1 cellular context compared by ENCODE assay signal in the genomic region with DNA sequence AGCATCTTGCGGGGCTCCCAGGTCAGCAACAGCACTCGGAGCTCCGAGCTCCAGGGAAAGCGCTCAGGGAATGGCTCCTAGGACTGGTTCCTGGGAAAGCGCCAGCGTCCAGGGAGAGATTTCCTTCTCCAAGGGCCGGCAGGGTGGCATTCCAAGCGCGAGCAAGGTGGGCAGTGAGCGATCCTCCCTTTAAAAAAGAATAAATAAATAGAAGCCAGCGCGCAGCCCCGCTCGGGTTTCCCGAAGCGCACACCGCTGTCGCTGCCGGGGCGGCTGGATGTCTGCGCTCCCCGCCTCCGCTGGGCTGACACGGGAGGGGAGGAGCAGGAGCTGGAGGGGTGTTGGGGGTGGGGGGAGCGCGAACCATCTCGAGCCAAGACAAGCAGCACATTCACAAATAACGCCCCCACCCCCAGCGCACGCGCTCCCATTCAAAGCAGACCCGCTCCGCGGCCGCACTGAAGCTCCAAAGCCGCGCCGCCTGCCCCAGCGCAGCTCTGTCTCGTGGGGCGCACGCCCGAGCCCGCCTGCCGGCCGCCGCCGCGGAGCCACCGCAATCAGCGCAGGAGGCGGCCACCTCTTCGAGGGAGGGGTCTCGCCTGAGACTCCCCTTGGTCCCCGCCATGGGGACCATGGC.
TF ChIP-seq lines count a peak whose summit lies in the region.

No MANE protein-coding gene starts in this region.

TF ChIP-seq in HEK293T, 16 proteins besides CTCF, POLR2A, EP300 and RAD21 (continued from another document):
- TF ChIP-seq ZNF384 (IDR thresholded peaks at IDR 0.05): no peak
- no peak; the same call in 1 of the 2 replicates for TF ChIP-seq L3MBTL2 (conservative IDR thresholded peaks at IDR 0.05)
- TF ChIP-seq FOXM1 (IDR thresholded peaks at IDR 0.05; ENCODE audit: borderline replicate concordance): no peak
- no peak for TF ChIP-seq HDGF (IDR thresholded peaks at IDR 0.05; ENCODE audit: borderline replicate concordance)
- no peak for TF ChIP-seq BHLHE40 (IDR thresholded peaks at IDR 0.05; ENCODE audit: borderline replicate concordance)
- no peak for TF ChIP-seq FOXA1 (IDR thresholded peaks at IDR 0.05)
- no peak for TF ChIP-seq CTBP1 (IDR thresholded peaks at IDR 0.05; ENCODE audit: borderline replicate concordance)
- TF ChIP-seq TARDBP (IDR thresholded peaks at IDR 0.05): no peak
- TF ChIP-seq, protein P1, sequence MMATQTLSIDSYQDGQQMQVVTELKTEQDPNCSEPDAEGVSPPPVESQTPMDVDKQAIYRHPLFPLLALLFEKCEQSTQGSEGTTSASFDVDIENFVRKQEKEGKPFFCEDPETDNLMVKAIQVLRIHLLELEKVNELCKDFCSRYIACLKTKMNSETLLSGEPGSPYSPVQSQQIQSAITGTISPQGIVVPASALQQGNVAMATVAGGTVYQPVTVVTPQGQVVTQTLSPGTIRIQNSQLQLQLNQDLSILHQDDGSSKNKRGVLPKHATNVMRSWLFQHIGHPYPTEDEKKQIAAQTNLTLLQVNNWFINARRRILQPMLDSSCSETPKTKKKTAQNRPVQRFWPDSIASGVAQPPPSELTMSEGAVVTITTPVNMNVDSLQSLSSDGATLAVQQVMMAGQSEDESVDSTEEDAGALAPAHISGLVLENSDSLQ (IDR thresholded peaks at IDR 0.05): no peak
